In genomic region chr12:52203126-52203921, GRCh38 we compare ENCODE assay signal across 8 cellular contexts. TPM values are rescaled to one million over a fixed set of nuclear protein-coding genes. Genes with fewer than 3 reads are reported as not detected.
DNase-seq lines count a peak whose midpoint lies in the region; ATAC-seq, FAIRE-seq and TF ChIP-seq lines count a peak whose summit lies in the region.

No MANE protein-coding gene starts in this region.

- TF ChIP-seq POLR2A in testis (IDR thresholded peaks at IDR 0.05), result no peak

- H3K9me3 Mint-ChIP-seq in stimulated activated effector memory CD8-positive, alpha-beta T cell treated with anti-CD3 and anti-CD28 coated beads, Interleukin-12 subunit alpha, Interleukin-12 subunit beta, amount 100 ng/mL, for 72 hours, result no peaks in the 10 kb centered on the region

- FAIRE-seq in keratinocyte (lab: Jason Lieb, UNC), result no peak

- H3K27me3 ChIP-seq in keratinocyte (ENCODE audit: control insufficient read depth, extremely low read depth, insufficient read depth, low read length) (no peaks in the 10 kb centered on the region), testis (no peaks in the 10 kb centered on the region)

- H3K4me1 ChIP-seq in keratinocyte (ENCODE audit: control insufficient read depth, extremely low read depth, insufficient read depth, low read length), result peaks cover 55% of the 10 kb centered on the region
- no peaks in the 10 kb centered on the region for H3K4me1 ChIP-seq in testis

- H3K4me1 Mint-ChIP-seq in stimulated activated effector memory CD8-positive, alpha-beta T cell treated with anti-CD3 and anti-CD28 coated beads, Interleukin-12 subunit alpha, Interleukin-12 subunit beta, amount 100 ng/mL, for 72 hours, result peaks cover 7% of the 10 kb centered on the region

- H3K4me3 Mint-ChIP-seq in stimulated activated effector memory CD8-positive, alpha-beta T cell treated with anti-CD3 and anti-CD28 coated beads, Interleukin-12 subunit alpha, Interleukin-12 subunit beta, amount 100 ng/mL, for 72 hours, result no peak overlapping the region

- H3K9me3 ChIP-seq in keratinocyte (ENCODE audit: control insufficient read depth, low read depth, low read length) (no peaks in the 10 kb centered on the region), testis (no peaks in the 10 kb centered on the region)

- no peaks in the 10 kb centered on the region for H3K9me1 ChIP-seq in keratinocyte (ENCODE audit: control insufficient read depth, extremely low read depth, insufficient read depth, low read length)

- H3K79me2 ChIP-seq in keratinocyte (ENCODE audit: control insufficient read depth, insufficient read depth, low read length), result no peaks in the 10 kb centered on the region

- in situ Hi-C loops in GM13977 (cut with MboI; ENCODE audit: low pct_unique_long_range_greater_than_20kb, low sequenced_read_pairs, unreplicated experiment), result no loop called here

- TF ChIP-seq CTCF in GM13977 (IDR thresholded peaks at IDR 0.05; ENCODE audit: extremely low read depth, insufficient read depth, missing control alignments) (no peak), keratinocyte (optimal IDR thresholded peaks at IDR 0.05 in 1 of 3, IDR thresholded peaks at IDR 0.05 in 1 of 3, conservative IDR thresholded peaks at IDR 0.05 in 1 of 3; ENCODE audit: extremely low read depth in 1 of 3, insufficient read depth in 2 of 3, low read length in 3 of 3) (no peak), testis (IDR thresholded peaks at IDR 0.05) (no peak)

- H3K36me3 ChIP-seq in keratinocyte (ENCODE audit: control insufficient read depth in 2 of 2, extremely low read depth in 1 of 2, insufficient read depth in 2 of 2, low read length in 2 of 2) (no peaks in the 10 kb centered on the region), testis (ENCODE audit: low read depth, missing control alignments) (no peaks in the 10 kb centered on the region)

- peak overlapping the region; percentile 16 for H3K9ac ChIP-seq in keratinocyte (ENCODE audit: control insufficient read depth, extremely low read depth, insufficient read depth, low read length)

- no peak overlapping the region for H3K27ac Mint-ChIP-seq in stimulated activated effector memory CD8-positive, alpha-beta T cell treated with anti-CD3 and anti-CD28 coated beads, Interleukin-12 subunit alpha, Interleukin-12 subunit beta, amount 100 ng/mL, for 72 hours

- peak overlapping the region; percentile 19 for H3K27ac ChIP-seq in keratinocyte (ENCODE audit: control insufficient read depth, insufficient read depth, low read length)
- H3K27ac ChIP-seq in testis, result no peak overlapping the region

- peak overlapping the region; percentile 13 for H3K4me2 ChIP-seq in keratinocyte (ENCODE audit: control insufficient read depth, extremely low read depth, insufficient read depth, low read depth, low read length)

- DNase-seq in GM13977 (ENCODE audit: low spot score) (peak; percentile 23), NCI-H2196 (lab: John Stamatoyannopoulos, UW; ENCODE audit: unreplicated experiment) (peak; percentile 81), amniotic epithelial cell (ENCODE audit: low read depth) (peak; percentile 61), keratinocyte (ENCODE audit: low read depth, low spot score) (peak; percentile 97), testis (no peak)
- no peak for DNase-seq in stimulated activated effector memory CD8-positive, alpha-beta T cell treated with anti-CD3 and anti-CD28 coated beads, Interleukin-12 subunit alpha, Interleukin-12 subunit beta, amount 100 ng/mL, for 72 hours (ENCODE audit: low spot score in 2 of 2)
- DNase-seq in activated CD4-positive, CD25-positive, alpha-beta regulatory T cell (lab: John Stamatoyannopoulos, UW), result no peak

- WGBS in testis, 2 donors, result 60 to 79% methylated on average over 1 to 17 of the region's 18 CpGs

- H3K36me3 Mint-ChIP-seq in stimulated activated effector memory CD8-positive, alpha-beta T cell treated with anti-CD3 and anti-CD28 coated beads, Interleukin-12 subunit alpha, Interleukin-12 subunit beta, amount 100 ng/mL, for 72 hours, result no peaks in the 10 kb centered on the region

- no peak overlapping the region for H2AFZ ChIP-seq in keratinocyte (ENCODE audit: control insufficient read depth, low read length)

- dilution Hi-C loops in keratinocyte (cut with MboI; ENCODE audit: extremely low pct_ligation_motif_present, low sequenced_read_pairs), result no loop called here

- ATAC-seq in stimulated activated effector memory CD8-positive, alpha-beta T cell treated with anti-CD3 and anti-CD28 coated beads, Interleukin-12 subunit alpha, Interleukin-12 subunit beta, amount 100 ng/mL, for 72 hours, result peak; percentile 47
- no peak for ATAC-seq in HG03342 (IDR thresholded peaks at IDR 0.05; ENCODE audit: unreplicated experiment)

- H4K20me1 ChIP-seq in keratinocyte (ENCODE audit: control insufficient read depth, extremely low read depth, insufficient read depth, low read length), result no peaks in the 10 kb centered on the region

- H3K4me3 ChIP-seq in keratinocyte (ENCODE audit: control insufficient read depth in 2 of 3, extremely low read depth in 1 of 3, insufficient read depth in 2 of 3, low read depth in 1 of 3, low read length in 3 of 3), result no peak overlapping the region
- no peak overlapping the region for H3K4me3 ChIP-seq in testis

- intact Hi-C loops in testis (cut with DNase I; ENCODE audit: low total_unique reads), result no loop called here

RNA-seq across cellular contexts. Expression of gene KRT80, which starts 11.5 kb away (rescaled TPM):
- polyA plus RNA-seq in keratinocyte (3.3 to 7.2 TPM (median 4.1 TPM) in 3 replicates), testis (ENCODE audit: insufficient read depth, low read depth, low replicate concordance) (1.0 TPM)
- 109 TPM for polyA plus RNA-seq in keratinocyte (2011; ENCODE audit: low read depth)
- 4.2 and 7.4 TPM in 2 replicates for polyA plus RNA-seq in keratinocyte (2011; cell fraction: cytosol; rRNA removed)
- polyA plus RNA-seq in keratinocyte (2011; cell fraction: nucleus; rRNA removed), result 7.3 and 11.7 TPM in 2 replicates
- polyA plus RNA-seq in keratinocyte (2012; ENCODE audit: low replicate concordance), result 7.1 and 246 TPM in 2 replicates
- polyA minus RNA-seq in keratinocyte, result 4.3 to 10.4 TPM (median 6.0 TPM) in 3 replicates
- polyA minus RNA-seq in keratinocyte (2011; cell fraction: cytosol; rRNA and poly(A)+ RNA removed), result 7.9 TPM
- polyA minus RNA-seq in keratinocyte (2011; cell fraction: nucleus; rRNA and poly(A)+ RNA removed), result 6.9 and 10.4 TPM in 2 replicates
- under 1 TPM; 0.50 to 0.94 TPM for total RNA-seq in testis

RNA-seq across cellular contexts. Expression of gene KRT7, which starts 29.7 kb away (rescaled TPM):
- polyA plus RNA-seq in keratinocyte (112 to 224 TPM (median 117 TPM) in 3 replicates), testis (ENCODE audit: insufficient read depth, low read depth, low replicate concordance) (19.3 TPM)
- 24.1 TPM for polyA plus RNA-seq in keratinocyte (2011; ENCODE audit: low read depth)
- 212 and 224 TPM in 2 replicates for polyA plus RNA-seq in keratinocyte (2011; cell fraction: cytosol; rRNA removed)
- polyA plus RNA-seq in keratinocyte (2011; cell fraction: nucleus; rRNA removed), result 226 and 228 TPM in 2 replicates
- 12.2 and 287 TPM in 2 replicates for polyA plus RNA-seq in keratinocyte (2012; ENCODE audit: low replicate concordance)
- polyA minus RNA-seq in keratinocyte, result 128 to 386 TPM (median 130 TPM) in 3 replicates
- polyA minus RNA-seq in keratinocyte (2011; cell fraction: cytosol; rRNA and poly(A)+ RNA removed), result 274 TPM
- polyA minus RNA-seq in keratinocyte (2011; cell fraction: nucleus; rRNA and poly(A)+ RNA removed), result 101 and 129 TPM in 2 replicates
- total RNA-seq in testis, result 1 to 10 TPM; 3.3 to 6.9 TPM

Comparison
In these comparisons a context has a peak if more than half of its experiments do, and no peak if none do; other contexts are left out.
1. DNase-seq: peak in GM13977 (single experiment), NCI-H2196 (single experiment), amniotic epithelial cell (single experiment) and keratinocyte (single experiment); none in stimulated activated effector memory CD8-positive, alpha-beta T cell treated with anti-CD3 and anti-CD28 coated beads, Interleukin-12 subunit alpha, Interleukin-12 subunit beta, amount 100 ng/mL, for 72 hours (0 of 2), testis (single experiment) and activated CD4-positive, CD25-positive, alpha-beta regulatory T cell (0 of 4).